10 cellular contexts compared by ENCODE assay signal in genomic region chrX:24082446-24082845, GRCh38.
"Had no signal": no experiment of that assay in that cellular context is flagged by ENCODE, and none has a peak within 500 bp of the region (broad histone marks: within the 10 kb centered on the region; RNA-seq: fewer than 3 reads in every experiment).

No MANE protein-coding gene starts in this region.

- H3K27me3 ChIP-seq: dorsolateral prefrontal cortex, hepatocyte, neutrophil, right atrium auricular region, tibial nerve, upper lobe of right lung, vagina had no signal

- DNase-seq: cortex of kidney had no signal

- ATAC-seq: stimulated activated memory B cell treated with anti-CD40 and anti-IgM and Interleukin-4, amounts not matched to agents 10 μg/mL and 1 μg/mL and 100 μg/mL, for 72 hours had no signal

- H3K4me3 ChIP-seq: hepatocyte, mucosa of descending colon, right atrium auricular region, tibial nerve, upper lobe of right lung, vagina had no signal

- H3K27ac ChIP-seq: dorsolateral prefrontal cortex, hepatocyte, neutrophil, right atrium auricular region, tibial nerve, upper lobe of right lung, vagina had no signal

- H3K79me2 ChIP-seq: hepatocyte had no signal

- H3K4me1 ChIP-seq: right atrium auricular region, tibial nerve, upper lobe of right lung, vagina had no signal

- H2AFZ ChIP-seq: hepatocyte had no signal

- H3K9me3 ChIP-seq: mucosa of descending colon, neutrophil, right atrium auricular region, tibial nerve, upper lobe of right lung, vagina had no signal
